In the genomic region with DNA sequence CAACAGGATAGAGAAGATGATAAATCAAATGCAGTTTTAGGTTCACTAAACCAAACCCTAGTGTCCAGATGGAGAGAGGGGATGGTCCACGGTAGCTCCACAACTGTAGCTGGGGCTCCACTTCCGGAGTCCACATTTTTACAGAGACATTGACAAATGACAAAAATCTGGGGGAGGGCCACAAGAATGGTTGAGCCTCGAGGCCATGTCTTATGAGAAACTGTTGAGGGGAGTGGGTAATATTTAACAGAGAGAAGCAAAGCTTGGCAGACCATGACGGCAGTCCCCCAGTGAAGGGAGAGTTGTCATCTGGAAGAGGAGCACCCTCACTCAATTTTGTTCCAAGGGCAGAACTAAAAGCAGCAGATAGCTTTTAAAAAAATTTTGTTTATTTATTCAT, we compare ENCODE assay signal across 19 cellular contexts. TPM values are rescaled to one million over a fixed set of nuclear protein-coding genes. Genes with fewer than 3 reads are reported as not detected.
DNase-seq lines count a peak whose midpoint lies in the region; TF ChIP-seq lines count a peak whose summit lies in the region.
"Had no signal": no experiment of that assay in that cellular context is flagged by ENCODE, and none has a peak within 500 bp of the region (broad histone marks: within the 10 kb centered on the region; RNA-seq: fewer than 3 reads in every experiment).

No MANE protein-coding gene starts in this region.

- H3K27me3 Mint-ChIP-seq in nephron (ENCODE audit: low read depth), result peaks cover 4% of the 10 kb centered on the region

- 53% methylated on average over 4 of the region's 4 CpGs for WGBS in esophagus muscularis mucosa

- intact Hi-C loops in esophagus muscularis mucosa (cut with DNase I), result no loop called here

- no peaks in the 10 kb centered on the region for H3K4me1 Mint-ChIP-seq in nephron
- H3K4me1 Mint-ChIP-seq: CD4-positive, CD25-positive, alpha-beta regulatory T cell; CD8-positive, alpha-beta memory T cell; IgD-negative memory B cell had no signal

- H3K27me3 ChIP-seq in esophagus muscularis mucosa, result no peaks in the 10 kb centered on the region
- H3K27me3 ChIP-seq: BE2C had no signal

- TF ChIP-seq CTCF in nephron (IDR thresholded peaks at IDR 0.05; ENCODE audit: unreplicated experiment in 3 of 3) (no peak), esophagus muscularis mucosa (IDR thresholded peaks at IDR 0.05) (no peak)

- H3K4me3 ChIP-seq in esophagus muscularis mucosa, result no peak overlapping the region
- H3K4me3 ChIP-seq: GM23338 had no signal

- peaks cover 5% of the 10 kb centered on the region for H3K9me3 Mint-ChIP-seq in nephron
- H3K9me3 Mint-ChIP-seq: CD4-positive, CD25-positive, alpha-beta regulatory T cell; CD8-positive, alpha-beta memory T cell; GM23338; HFFc6 had no signal

- H3K36me3 Mint-ChIP-seq in nephron (ENCODE audit: low read depth), result no peaks in the 10 kb centered on the region
- H3K36me3 Mint-ChIP-seq: CD4-positive, CD25-positive, alpha-beta regulatory T cell; CD8-positive, alpha-beta memory T cell had no signal

- in situ Hi-C loops in Caki2 (cut with HindIII; ENCODE audit: low pct_unique_long_range_greater_than_20kb, low sequenced_read_pairs), result no loop called here

- H3K36me3 ChIP-seq in esophagus muscularis mucosa, result no peaks in the 10 kb centered on the region
- H3K36me3 ChIP-seq: BE2C had no signal

- H3K4me1 ChIP-seq in esophagus muscularis mucosa, result no peaks in the 10 kb centered on the region
- H3K4me1 ChIP-seq: BE2C had no signal

- DNase-seq in Caki2 (ENCODE audit: low read depth) (peak; percentile 36), kidney glomerular epithelial cell (lab: John Stamatoyannopoulos, UW) (peak; percentile 15), esophagus muscularis mucosa (ENCODE audit: extremely low spot score) (no peak), GOT3 (lab: John Stamatoyannopoulos, UW) (no peak)
- DNase-seq in stimulated activated CD4-positive, alpha-beta T cell treated with anti-CD3 and anti-CD28 coated beads, Interleukin-2, amount 100 ng/mL, for 48 hours, result no peak
- DNase-seq: BE2C; C1 segment of cervical spinal cord; CD4-positive, CD25-positive, alpha-beta regulatory T cell; CD8-positive, alpha-beta memory T cell; COR-L47; DMS153; DMS79; GF-D8; H7; HFFc6 had no signal

- H3K27ac ChIP-seq in esophagus muscularis mucosa (replicated peaks in 1 of 4), result no peak overlapping the region

- TF ChIP-seq EP300 in esophagus muscularis mucosa (IDR thresholded peaks at IDR 0.05), result no peak

- H3K9me3 ChIP-seq in esophagus muscularis mucosa, result no peaks in the 10 kb centered on the region
- H3K9me3 ChIP-seq: BE2C had no signal

- TF ChIP-seq POLR2A in esophagus muscularis mucosa (IDR thresholded peaks at IDR 0.05; ENCODE audit: low read depth), result no peak

- peak overlapping the region in 1 of 3 experiments; percentile 38 for H3K4me3 Mint-ChIP-seq in nephron
- H3K4me3 Mint-ChIP-seq: CD4-positive, CD25-positive, alpha-beta regulatory T cell; CD8-positive, alpha-beta memory T cell; GM23338; HFFc6; IgD-negative memory B cell had no signal

- peak overlapping the region; percentile 19 to 72 (median 49) for H3K27ac Mint-ChIP-seq in nephron
- H3K27ac Mint-ChIP-seq: CD4-positive, CD25-positive, alpha-beta regulatory T cell; CD8-positive, alpha-beta memory T cell; GM23338; HFFc6 had no signal

RNA-seq across cellular contexts. Expression of gene EPHA4, which starts 17.6 kb away (rescaled TPM):
- total RNA-seq in Caki2 (2014; rRNA removed; shearing (Covaris generic); ENCODE audit: low replicate concordance), result 7.5 and 37.2 TPM in 2 replicates
- 10 to 100 TPM; 15.4 to 25.9 (median 20.2) TPM for total RNA-seq in esophagus muscularis mucosa
- total RNA-seq: HepG2 had no signal

Comparison
In these comparisons a context has a peak if more than half of its experiments do, and no peak if none do; other contexts are left out.
1. DNase-seq: peak in Caki2 (single experiment) and kidney glomerular epithelial cell (single experiment); none in esophagus muscularis mucosa (single experiment), GOT3 (single experiment) and stimulated activated CD4-positive, alpha-beta T cell treated with anti-CD3 and anti-CD28 coated beads, Interleukin-2, amount 100 ng/mL, for 48 hours (0 of 2).